In the genomic region with DNA sequence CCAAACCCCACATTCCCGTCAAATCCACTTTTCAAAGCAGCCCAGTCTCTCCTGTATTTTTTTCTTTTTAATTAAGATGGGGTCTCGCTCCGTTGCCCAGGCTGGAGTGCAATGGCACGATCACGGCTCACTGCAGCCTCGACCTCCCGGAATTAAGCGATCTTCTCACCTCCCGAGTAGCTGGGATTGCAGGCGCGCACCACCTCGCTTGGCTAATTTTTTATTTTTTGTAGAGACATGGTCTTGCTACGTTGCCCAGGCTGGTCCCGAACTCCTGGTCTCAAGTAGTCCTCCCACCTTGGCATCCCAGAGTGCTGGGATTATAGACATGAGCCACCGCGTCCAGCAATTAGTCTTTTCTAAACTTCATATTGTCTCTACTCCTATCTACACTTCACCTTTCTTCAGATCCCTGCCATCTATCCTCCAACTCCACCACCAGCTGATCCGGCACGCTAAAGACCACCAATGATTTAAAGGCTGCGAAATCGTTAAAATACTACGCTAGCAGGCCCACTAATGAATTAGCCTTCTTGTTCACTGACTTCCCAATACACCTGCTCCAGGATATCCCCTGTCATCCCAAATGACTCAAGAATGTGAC, we compare ENCODE assay signal across 1 cellular context.
TF ChIP-seq lines count a peak whose summit lies in the region.

No MANE protein-coding gene starts in this region.

TF ChIP-seq in IMR-90, 13 proteins besides CTCF, POLR2A, EP300 and RAD21:
- TF ChIP-seq USF2 (IDR thresholded peaks at IDR 0.05; ENCODE audit: low read depth, low read length): no peak
- no peak for TF ChIP-seq ELK1 (IDR thresholded peaks at IDR 0.05; ENCODE audit: borderline replicate concordance, low read depth, low read length)
- no peak for TF ChIP-seq NFE2L2 (IDR thresholded peaks at IDR 0.05; ENCODE audit: low read depth, low read length)
- no peak for TF ChIP-seq FOS (IDR thresholded peaks at IDR 0.05; ENCODE audit: low read depth, low read length)
- TF ChIP-seq SMC3 (IDR thresholded peaks at IDR 0.05; ENCODE audit: low read depth, low read length): no peak
- TF ChIP-seq BHLHE40 (IDR thresholded peaks at IDR 0.05; ENCODE audit: low read depth, low read length): no peak
- TF ChIP-seq MXI1 (IDR thresholded peaks at IDR 0.05; ENCODE audit: borderline replicate concordance, low read depth, low read length): no peak
- TF ChIP-seq MAFK (IDR thresholded peaks at IDR 0.05; ENCODE audit: low read depth, low read length): no peak
- TF ChIP-seq MAZ (IDR thresholded peaks at IDR 0.05; ENCODE audit: borderline replicate concordance, low read depth, low read length): no peak
- no peak for TF ChIP-seq CEBPB (IDR thresholded peaks at IDR 0.05; ENCODE audit: low read depth, low read length)
